In the genomic region with DNA sequence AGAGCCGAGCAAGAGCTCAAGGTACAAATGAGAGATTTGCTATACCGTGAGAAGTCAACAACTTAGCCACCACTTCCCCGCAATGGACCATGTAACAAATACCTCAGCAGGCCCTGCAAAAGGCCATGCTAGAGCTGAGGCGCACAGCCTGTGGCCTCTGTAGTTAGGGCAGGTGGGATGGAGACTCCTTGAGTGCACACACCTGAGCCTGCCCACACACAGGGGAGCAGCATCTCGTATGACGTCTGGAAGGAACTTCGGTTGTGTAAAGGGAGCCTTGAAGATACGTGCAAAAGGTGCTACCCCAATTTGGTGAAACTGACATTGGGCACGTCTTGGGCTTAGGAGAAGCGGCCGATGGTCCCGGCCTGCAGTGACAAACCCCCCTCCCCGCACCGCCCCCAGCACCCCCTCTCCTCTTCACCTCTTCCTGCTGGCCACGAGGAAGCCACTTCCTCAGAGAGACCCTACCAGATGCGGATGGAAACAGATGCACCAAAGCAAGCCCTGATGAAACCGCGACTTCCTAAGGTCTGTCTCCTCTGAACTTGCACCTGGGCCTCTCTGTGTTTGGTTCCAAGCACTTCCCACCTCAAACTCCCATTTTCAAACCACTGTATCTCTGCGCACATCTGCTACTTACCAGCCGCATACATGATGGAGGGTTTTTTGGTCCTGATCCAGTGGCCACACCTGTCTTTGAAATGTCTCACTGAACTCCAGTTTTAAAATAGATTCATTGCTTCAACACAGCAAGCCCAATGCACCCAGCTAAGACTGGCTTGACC, we compare ENCODE assay signal across 11 cellular contexts. TPM values are rescaled to one million over a fixed set of nuclear protein-coding genes. Genes with fewer than 3 reads are reported as not detected.
DNase-seq lines count a peak whose midpoint lies in the region; ATAC-seq and TF ChIP-seq lines count a peak whose summit lies in the region.
"Had no signal": no experiment of that assay in that cellular context is flagged by ENCODE, and none has a peak within 500 bp of the region (broad histone marks: within the 10 kb centered on the region; RNA-seq: fewer than 3 reads in every experiment).

No MANE protein-coding gene starts in this region.

- ATAC-seq in left lobe of liver (peak; percentile 3), GM18861 (IDR thresholded peaks at IDR 0.05; ENCODE audit: unreplicated experiment) (no peak), GM21390 (IDR thresholded peaks at IDR 0.05; ENCODE audit: unreplicated experiment) (no peak)

- CTCF ChIA-PET in CD8-positive, alpha-beta memory T cell (lab: Charles Lee), result no interaction called here
- CTCF ChIA-PET in OCI-LY7 (lab: Charles Lee; ENCODE audit: unreplicated experiment), result no interaction called here

- H3K27ac Mint-ChIP-seq in CD8-positive, alpha-beta memory T cell, result peak overlapping the region in 7 of 8 donors; percentile 41 to 89 (median 71)

- BruUV-seq in OCI-LY7 (replicated peaks; lab: Mats Ljungman, UMichigan), result no TSS peak

- peaks cover 12 to 23% (median 19%) of the 10 kb centered on the region in 3 donors for H3K4me1 Mint-ChIP-seq in CD8-positive, alpha-beta memory T cell

- H3K4me3 ChIP-seq in CD8-positive, alpha-beta memory T cell (ENCODE audit: low read length), result peak overlapping the region; percentile 27
- peak overlapping the region; percentile 17 for H3K4me3 ChIP-seq in OCI-LY7 (ENCODE audit: low read depth, low read length, poor library complexity, severe bottlenecking)
- H3K4me3 ChIP-seq: ovary had no signal

- H3K4me1 ChIP-seq in CD8-positive, alpha-beta memory T cell (ENCODE audit: insufficient read depth, low read length), result peaks cover 19% of the 10 kb centered on the region
- H3K4me1 ChIP-seq in OCI-LY7 (ENCODE audit: insufficient read depth, low read length, poor library complexity, severe bottlenecking), result peaks cover 32% of the 10 kb centered on the region

- intact Hi-C loops in OCI-LY7 (cut with micrococcal nuclease; ENCODE audit: unreplicated experiment), result loop anchor here (5.0 kb wide), 1 partner anchor 87 kb away; a partner anchor contains a TSS

- DNase-seq in CD8-positive, alpha-beta memory T cell, result peak in 2 of 5 donors; percentile 11 to 24
- DNase-seq in OCI-LY7 (ENCODE audit: low spot score) (peak; percentile 89), left lobe of liver (ENCODE audit: low spot score) (no peak), NCI-H2171 (lab: John Stamatoyannopoulos, UW) (no peak)
- DNase-seq: activated CD4-positive, CD25-positive, alpha-beta regulatory T cell; NCI-H2107; ovary had no signal

- no peaks in the 10 kb centered on the region for H3K27me3 Mint-ChIP-seq in CD8-positive, alpha-beta memory T cell

- peaks cover 0 to 47% (median 17%) of the 10 kb centered on the region in 3 donors for H3K36me3 Mint-ChIP-seq in CD8-positive, alpha-beta memory T cell

- H2AFZ ChIP-seq in OCI-LY7 (ENCODE audit: low read length), result peak overlapping the region; percentile 27; the same call in 1 of the 2 replicates

- no peaks in the 10 kb centered on the region for H3K27me3 ChIP-seq in CD8-positive, alpha-beta memory T cell (ENCODE audit: insufficient read depth, low read length, poor library complexity, severe bottlenecking)
- H3K27me3 ChIP-seq: ovary had no signal

- H3K4me2 ChIP-seq in OCI-LY7 (ENCODE audit: low read length), result peak overlapping the region; percentile 43

- no peak overlapping the region for H3K27ac ChIP-seq in CD8-positive, alpha-beta memory T cell (ENCODE audit: low read depth, low read length)
- peak overlapping the region; percentile 65 for H3K27ac ChIP-seq in OCI-LY7 (ENCODE audit: low read depth, low read length, poor library complexity, severe bottlenecking)
- H3K27ac ChIP-seq: ovary, RWPE1 had no signal

- peak overlapping the region; percentile 26 to 78 (median 52) for H3K4me3 Mint-ChIP-seq in CD8-positive, alpha-beta memory T cell

- no peaks in the 10 kb centered on the region for H3K36me3 ChIP-seq in CD8-positive, alpha-beta memory T cell (ENCODE audit: insufficient read depth, low read length)
- H3K36me3 ChIP-seq in OCI-LY7 (ENCODE audit: insufficient read depth, low read length), result no peaks in the 10 kb centered on the region
- H3K36me3 ChIP-seq: ovary had no signal

- H3K9me3 ChIP-seq in CD8-positive, alpha-beta memory T cell (ENCODE audit: low read length), result no peaks in the 10 kb centered on the region
- peaks cover 14% of the 10 kb centered on the region; the same call in 1 of the 2 replicates for H3K9me3 ChIP-seq in OCI-LY7 (ENCODE audit: low read length)
- H3K9me3 ChIP-seq: ovary had no signal

- POLR2A ChIA-PET in CD8-positive, alpha-beta memory T cell (lab: Charles Lee), result no interaction called here
- POLR2A ChIA-PET in OCI-LY7 (lab: Charles Lee), result interaction anchor here (0.6 to 1.2 kb wide), 3 partner anchors 8 to 45 kb away, joined by 3 read pairs; a partner anchor contains a TSS

- no peaks in the 10 kb centered on the region for H3K79me2 ChIP-seq in OCI-LY7 (ENCODE audit: insufficient read depth, low read depth, low read length)

- no peaks in the 10 kb centered on the region for H3K9me2 ChIP-seq in OCI-LY7 (ENCODE audit: insufficient read depth, low read length)

- no peaks in the 10 kb centered on the region for H3K9me3 Mint-ChIP-seq in CD8-positive, alpha-beta memory T cell

- H4K20me1 ChIP-seq in OCI-LY7 (ENCODE audit: insufficient read depth, low read length), result no peaks in the 10 kb centered on the region

- no peak for TF ChIP-seq CTCF in OCI-LY7 (conservative IDR thresholded peaks at IDR 0.05; ENCODE audit: low read length)

RNA-seq across cellular contexts. Expression of a gene that starts 10.6 kb away (rescaled TPM):
- 10 to 100 TPM in 1 of 2 experiments, 1 to 10 TPM in 1; 8.6 to 10.0 TPM for total RNA-seq in CD8-positive, alpha-beta memory T cell
- 18.8 TPM for polyA plus RNA-seq in CD8-positive, alpha-beta memory T cell
- total RNA-seq in OCI-LY7 (2014; rRNA removed; shearing (Covaris generic)), result 17.4 and 22.7 TPM in 2 replicates
- 15.4 and 19.4 TPM in 2 replicates for total RNA-seq in OCI-LY7 (2022)
- total RNA-seq in left lobe of liver, result 5.1 TPM

RNA-seq across cellular contexts. Expression of a gene that starts 23.7 kb away (rescaled TPM):
- total RNA-seq in CD8-positive, alpha-beta memory T cell, result not detected
- 0.03 TPM for polyA plus RNA-seq in CD8-positive, alpha-beta memory T cell
- total RNA-seq in OCI-LY7 (2014; rRNA removed; shearing (Covaris generic)), result not detected in 2 replicates
- total RNA-seq in OCI-LY7 (2022) (not detected in 2 replicates), left lobe of liver (0.05 TPM)
- total RNA-seq: HT1080 had no signal

RNA-seq across cellular contexts. Expression of a gene that starts 28.4 kb away (rescaled TPM):
- total RNA-seq in CD8-positive, alpha-beta memory T cell, result 10 to 100 TPM; 17.4 to 20.0 TPM
- 15.6 TPM for polyA plus RNA-seq in CD8-positive, alpha-beta memory T cell
- 0.21 and 0.44 TPM in 2 replicates for total RNA-seq in OCI-LY7 (2014; rRNA removed; shearing (Covaris generic))
- total RNA-seq in OCI-LY7 (2022) (2.4 and 2.7 TPM in 2 replicates), left lobe of liver (189 TPM)

RNA-seq across cellular contexts. Expression of a gene that starts 57.2 kb away (rescaled TPM):
- 10 to 100 TPM; 27.4 to 30.9 TPM for total RNA-seq in CD8-positive, alpha-beta memory T cell
- 0.10 TPM for polyA plus RNA-seq in CD8-positive, alpha-beta memory T cell
- 54.7 and 56.0 TPM in 2 replicates for total RNA-seq in OCI-LY7 (2014; rRNA removed; shearing (Covaris generic))
- total RNA-seq in OCI-LY7 (2022) (109 and 114 TPM in 2 replicates), left lobe of liver (0.63 TPM)

Comparison
In these comparisons a context has a peak if more than half of its experiments do, and no peak if none do; other contexts are left out.
1. RNA of a gene that starts 28.4 kb away (total RNA-seq): 189 TPM in left lobe of liver (single experiment) and 17.4 to 20.0 TPM in CD8-positive, alpha-beta memory T cell; 0.21 to 2.7 TPM in OCI-LY7; every median in the first group is over 4 times any median in the second.